22 cellular contexts compared by ENCODE assay signal in the genomic region with DNA sequence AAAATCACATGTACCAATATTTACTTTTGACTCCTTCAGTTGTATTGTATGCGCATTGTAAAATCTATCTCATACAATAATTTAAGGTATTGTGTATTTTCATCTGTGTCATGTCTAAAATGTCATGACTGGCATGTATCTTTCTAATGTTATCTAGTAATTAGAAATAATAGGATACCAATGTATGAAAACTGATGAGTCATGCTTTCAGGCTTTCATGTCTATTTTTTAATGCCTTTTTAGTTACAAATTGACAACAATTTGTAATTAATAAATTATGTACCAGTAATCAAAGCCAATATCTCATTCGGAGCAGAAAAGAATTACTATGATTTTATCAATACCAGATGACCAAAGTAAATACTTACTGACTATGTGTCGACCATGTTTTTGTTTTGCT.
DNase-seq lines count a peak whose midpoint lies in the region; ATAC-seq, FAIRE-seq and TF ChIP-seq lines count a peak whose summit lies in the region.
"Had no signal": no experiment of that assay in that cellular context is flagged by ENCODE, and none has a peak within 500 bp of the region (broad histone marks: within the 10 kb centered on the region; RNA-seq: fewer than 3 reads in every experiment).

No MANE protein-coding gene starts in this region.

- in situ Hi-C loops in HepG2 (cut with HindIII; ENCODE audit: extremely low pct_ligation_motif_present, low pct_unique_long_range_greater_than_20kb) (no loop called here), IMR-90 (cut with MboI; ENCODE audit: low sequenced_read_pairs) (no loop called here)

- no peak for TF ChIP-seq RAD21 in HepG2 (CRISPR knock-in tag; IDR thresholded peaks at IDR 0.05)
- no peak for TF ChIP-seq RAD21 in IMR-90 (IDR thresholded peaks at IDR 0.05; ENCODE audit: low read length)

- TF ChIP-seq POLR2A in HepG2 (IDR thresholded peaks at IDR 0.05; ENCODE audit: insufficient read depth in 1 of 2, low read depth in 2 of 2, low read length in 2 of 2) (no peak), right lobe of liver (IDR thresholded peaks at IDR 0.05) (no peak), IMR-90 (IDR thresholded peaks at IDR 0.05; ENCODE audit: low read depth, low read length) (no peak)

- FAIRE-seq in HepG2 (lab: Jason Lieb, UNC) (no peak), colon (lab: Jason Lieb, UNC) (peak; percentile 5)
- FAIRE-seq: G401.6, GM12891, GM19239 had no signal

- H2AK5ac ChIP-seq in IMR-90 (ENCODE audit: low read depth, low read length): no peak overlapping the region

- no peak overlapping the region for H3K9ac ChIP-seq in HepG2 (ENCODE audit: insufficient read depth, low read depth, low read length)
- H3K9ac ChIP-seq in IMR-90 (ENCODE audit: low read depth, low read length): no peak overlapping the region
- H3K9ac ChIP-seq: BLaER1 had no signal

- H3K14ac ChIP-seq in IMR-90 (replicated peaks; ENCODE audit: low read depth, low read length): no peak overlapping the region

- no peak overlapping the region for H3K4me2 ChIP-seq in HepG2 (ENCODE audit: low read depth, low read length)
- H3K4me2 ChIP-seq in IMR-90 (ENCODE audit: low read depth, low read length): no peak overlapping the region
- H3K4me2 ChIP-seq: BLaER1 had no signal

- no peaks in the 10 kb centered on the region for H3K79me2 ChIP-seq in HepG2 (ENCODE audit: insufficient read depth, low read length)

- H2AFZ ChIP-seq in HepG2 (ENCODE audit: low read length): no peak overlapping the region
- H2AFZ ChIP-seq in IMR-90 (replicated peaks; ENCODE audit: low read length, poor library complexity): no peak overlapping the region

- H3K56ac ChIP-seq in IMR-90 (ENCODE audit: extremely low read depth, insufficient read depth, low read length): no peak overlapping the region

- H3K4me1 ChIP-seq in HepG2 (ENCODE audit: insufficient read depth, low read length) (no peaks in the 10 kb centered on the region), right lobe of liver (no peaks in the 10 kb centered on the region), IMR-90 (ENCODE audit: control insufficient read depth, insufficient read depth, low read length) (no peaks in the 10 kb centered on the region)
- H3K4me1 ChIP-seq: BE2C, BLaER1 had no signal

- TF ChIP-seq EP300 in HepG2 (IDR thresholded peaks at IDR 0.05; ENCODE audit: low read depth in 2 of 2, low read length in 2 of 2) (no peak), HepG2 (CRISPR knock-in tag; IDR thresholded peaks at IDR 0.05; ENCODE audit: borderline replicate concordance) (no peak)

- H3K36me3 ChIP-seq in HepG2 (replicated peaks in 1 of 2; ENCODE audit: control insufficient read depth in 1 of 2, insufficient read depth in 2 of 2, low read length in 2 of 2): no peaks in the 10 kb centered on the region
- H3K36me3 ChIP-seq in right lobe of liver: no peaks in the 10 kb centered on the region
- no peaks in the 10 kb centered on the region for H3K36me3 ChIP-seq in IMR-90 (ENCODE audit: control insufficient read depth, insufficient read depth, low read length)
- H3K36me3 ChIP-seq: BE2C, BLaER1 had no signal

- no peak overlapping the region for H3K18ac ChIP-seq in IMR-90 (ENCODE audit: low read depth, low read length)

- H3K27ac ChIP-seq in HepG2 (ENCODE audit: extremely low read length, insufficient read depth, low read length) (no peak overlapping the region), right lobe of liver (no peak overlapping the region), IMR-90 (ENCODE audit: insufficient read depth, low read length) (no peak overlapping the region)
- H3K27ac ChIP-seq: 22Rv1, BLaER1 had no signal

- H3K23ac ChIP-seq in IMR-90 (ENCODE audit: low read depth, low read length): no peak overlapping the region

- H3K27me3 ChIP-seq in HepG2 (ENCODE audit: control insufficient read depth in 1 of 2, insufficient read depth in 2 of 2, low read length in 2 of 2): no peaks in the 10 kb centered on the region
- no peaks in the 10 kb centered on the region for H3K27me3 ChIP-seq in right lobe of liver
- no peaks in the 10 kb centered on the region for H3K27me3 ChIP-seq in IMR-90 (ENCODE audit: control insufficient read depth, insufficient read depth, low read length)
- H3K27me3 ChIP-seq: BE2C, BLaER1 had no signal

- H4K5ac ChIP-seq in IMR-90 (ENCODE audit: low read depth, low read length): no peak overlapping the region

- no peaks in the 10 kb centered on the region for H3K9me1 ChIP-seq in IMR-90 (ENCODE audit: insufficient read depth, low read length)

- H3K4me3 ChIP-seq in HepG2 (replicated peaks in 1 of 3; ENCODE audit: insufficient read depth in 1 of 3, low read depth in 2 of 3, low read length in 3 of 3) (no peak overlapping the region), right lobe of liver (no peak overlapping the region), IMR-90 (ENCODE audit: insufficient read depth, low read depth, low read length) (no peak overlapping the region)
- H3K4me3 ChIP-seq: BLaER1 had no signal

- dilution Hi-C loops in IMR-90 (cut with HindIII; ENCODE audit: low sequenced_read_pairs, unreplicated experiment): no loop called here

- intact Hi-C loops in HepG2 (cut with micrococcal nuclease; ENCODE audit: unreplicated experiment) (no loop called here), right lobe of liver (cut with DNase I) (no loop called here), IMR-90 (cut with micrococcal nuclease) (no loop called here)

- CTCF ChIA-PET in HepG2 (lab: Yijun Ruan, JAX; ENCODE audit: low intra/inter-chr PET ratio, low total read pairs): no interaction called here
- CTCF ChIA-PET in IMR-90 (lab: Yijun Ruan, JAX): no interaction called here

- H2BK120ac ChIP-seq in IMR-90 (ENCODE audit: low read depth, low read length): no peak overlapping the region

- BruUV-seq in HepG2 (replicated peaks; lab: Mats Ljungman, UMichigan): no TSS peak
- no TSS peak for BruUV-seq in IMR-90 (replicated peaks; lab: Mats Ljungman, UMichigan)

- no peak overlapping the region for H4K91ac ChIP-seq in IMR-90 (ENCODE audit: insufficient read depth, low read depth, low read length)

- H3K9me3 ChIP-seq in HepG2 (ENCODE audit: low read length) (no peaks in the 10 kb centered on the region), right lobe of liver (no peaks in the 10 kb centered on the region), IMR-90 (ENCODE audit: control insufficient read depth, insufficient read depth, low read length) (no peaks in the 10 kb centered on the region)
- H3K9me3 ChIP-seq: BE2C, BLaER1 had no signal

- no peak overlapping the region for H2BK20ac ChIP-seq in IMR-90 (ENCODE audit: low read depth, low read length)

- H3K4ac ChIP-seq in IMR-90 (ENCODE audit: low read depth, low read length): no peak overlapping the region

- 0% methylated on average over 3 of the region's 3 CpGs for WGBS in HepG2 (ENCODE audit: low lambda C conversion rate)
- 68% methylated on average over 3 of the region's 3 CpGs for WGBS in right lobe of liver (ENCODE audit: insufficient coverage, low coverage, low lambda C conversion rate, missing lambda C conversion rate)
- WGBS in IMR-90 (ENCODE audit: extremely low coverage in 2 of 2, insufficient read length in 1 of 2), 2 experiments: no CpG with 5 or more reads among the region's 3 CpGs

- no peak for TF ChIP-seq CTCF in HepG2 (CRISPR knock-in tag; IDR thresholded peaks at IDR 0.05)
- no peak for TF ChIP-seq CTCF in right lobe of liver (IDR thresholded peaks at IDR 0.05)
- TF ChIP-seq CTCF in IMR-90 (conservative IDR thresholded peaks at IDR 0.05; ENCODE audit: low read depth, low read length): no peak

- ATAC-seq in HepG2: no peak
- ATAC-seq in right lobe of liver: no peak
- no peak for ATAC-seq in IMR-90 (ENCODE audit: low read depth)
- no peak for ATAC-seq in GM19467 (IDR thresholded peaks at IDR 0.05; ENCODE audit: unreplicated experiment)

- POLR2A ChIA-PET in HepG2 (lab: Yijun Ruan, JAX) (no interaction called here), IMR-90 (lab: Charles Lee; ENCODE audit: unreplicated experiment) (no interaction called here)

- H2BK15ac ChIP-seq in IMR-90 (ENCODE audit: low read depth, low read length): no peak overlapping the region

- H4K8ac ChIP-seq in IMR-90 (ENCODE audit: low read depth in 2 of 2, low read length in 2 of 2): no peak overlapping the region

- H4K20me1 ChIP-seq in HepG2 (ENCODE audit: insufficient read depth, low read length) (no peaks in the 10 kb centered on the region), IMR-90 (ENCODE audit: insufficient read depth, low read length) (no peaks in the 10 kb centered on the region)
- H4K20me1 ChIP-seq: BLaER1 had no signal

- no peak overlapping the region for H2BK5ac ChIP-seq in IMR-90 (ENCODE audit: low read depth, low read length, poor library complexity, severe bottlenecking)

- no peaks in the 10 kb centered on the region for H3K79me1 ChIP-seq in IMR-90 (ENCODE audit: low read depth in 1 of 2, low read length in 2 of 2)

- no peak overlapping the region for H2AK9ac ChIP-seq in IMR-90 (replicated peaks; ENCODE audit: low read depth, low read length, poor library complexity)

- DNase-seq in HepG2 (ENCODE audit: low spot score) (no peak), right lobe of liver (no peak), IMR-90 (no peak), DMS114 treated with DMSO at 0.1 percent for 48 hours (lab: John Stamatoyannopoulos, UW; ENCODE audit: unreplicated experiment) (no peak), islet precursor cell (no peak)
- DNase-seq: ACHN; BE2C; C1 segment of cervical spinal cord; CD4-positive, alpha-beta memory T cell; CD4-positive, CD25-positive, alpha-beta regulatory T cell; CD8-positive, alpha-beta memory T cell; COR-L47; DMS 273 treated with DMSO at 0.1 percent for 48 hours; DMS79 treated with DMSO at 0.1 percent for 48 hours; GF-D8 had no signal

TF ChIP-seq in HepG2, 621 proteins besides CTCF, POLR2A, EP300 and RAD21 (continues in another document):
- TF ChIP-seq FOSL1 (CRISPR knock-in tag; IDR thresholded peaks at IDR 0.05; ENCODE audit: borderline replicate concordance): no peak
- no peak for TF ChIP-seq PHF20 (CRISPR knock-in tag; IDR thresholded peaks at IDR 0.05)
- no peak for TF ChIP-seq GATAD1 (CRISPR knock-in tag; IDR thresholded peaks at IDR 0.05)
- TF ChIP-seq MAFK (conservative IDR thresholded peaks at IDR 0.05 in 1 of 2, IDR thresholded peaks at IDR 0.05 in 1 of 2; ENCODE audit: low read length in 2 of 2): peak; percentile 64 to 79

TF ChIP-seq in IMR-90, 13 proteins besides CTCF, POLR2A, EP300 and RAD21 (continues in another document):
- TF ChIP-seq BHLHE40 (IDR thresholded peaks at IDR 0.05; ENCODE audit: low read depth, low read length) (no peak), SMC3 (IDR thresholded peaks at IDR 0.05; ENCODE audit: low read depth, low read length) (no peak), FOS (IDR thresholded peaks at IDR 0.05; ENCODE audit: low read depth, low read length) (no peak), MAZ (IDR thresholded peaks at IDR 0.05; ENCODE audit: borderline replicate concordance, low read depth, low read length) (no peak), NFE2L2 (IDR thresholded peaks at IDR 0.05; ENCODE audit: low read depth, low read length) (peak; percentile 86), RFX5 (IDR thresholded peaks at IDR 0.05; ENCODE audit: low read depth, low read length) (no peak), CHD1 (IDR thresholded peaks at IDR 0.05; ENCODE audit: low read depth, low read length) (no peak), RCOR1 (IDR thresholded peaks at IDR 0.05; ENCODE audit: insufficient replicate concordance, low read length) (no peak)
